1 cellular context compared by ENCODE assay signal in the genomic region with DNA sequence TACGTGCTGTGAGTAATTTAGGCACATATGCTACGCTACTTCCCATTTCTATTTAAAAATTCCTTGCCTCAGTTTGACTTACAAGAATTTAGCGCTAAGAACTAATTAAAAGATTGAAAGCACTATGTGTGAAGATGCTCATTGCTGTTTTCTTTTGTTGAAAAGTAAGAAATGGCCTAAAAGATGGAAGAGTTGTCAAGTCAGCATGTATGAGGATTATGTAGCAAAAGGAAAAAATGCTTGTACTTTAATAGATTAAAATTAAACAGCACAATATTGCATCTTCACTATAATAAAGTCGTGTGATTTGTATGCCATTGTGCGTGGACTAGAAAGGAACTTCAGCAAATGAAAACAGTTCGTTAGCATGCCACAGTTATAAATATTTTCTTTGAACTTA.
TF ChIP-seq lines count a peak whose summit lies in the region.

No MANE protein-coding gene starts in this region.

TF ChIP-seq in K562, 482 proteins besides CTCF, POLR2A, EP300 and RAD21:
- TF ChIP-seq HMGN3 (IDR thresholded peaks at IDR 0.05; ENCODE audit: borderline replicate concordance, extremely low read depth, insufficient read length, low read depth, low read length), result no peak
- TF ChIP-seq C11orf30 (IDR thresholded peaks at IDR 0.05; ENCODE audit: low read depth), result peak; percentile 63
- no peak for TF ChIP-seq TFAM (CRISPR knock-in tag; conservative IDR thresholded peaks at IDR 0.05)
- TF ChIP-seq MAFG (tag; conservative IDR thresholded peaks at IDR 0.05), result peak; percentile 36; the same call in 1 of the 2 replicates
- no peak for TF ChIP-seq SMARCB1 (IDR thresholded peaks at IDR 0.05; ENCODE audit: insufficient read length, low read depth)
- TF ChIP-seq SRSF3 (IDR thresholded peaks at IDR 0.05; ENCODE audit: insufficient read depth, low read length), result no peak
- TF ChIP-seq SNIP1 (IDR thresholded peaks at IDR 0.05; ENCODE audit: low read depth), result no peak
- TF ChIP-seq ZNF316 (IDR thresholded peaks at IDR 0.05), result peak; percentile 76
- TF ChIP-seq ZFP30 (CRISPR knock-in tag; IDR thresholded peaks at IDR 0.05; ENCODE audit: borderline replicate concordance), result no peak
- TF ChIP-seq RBM25 (IDR thresholded peaks at IDR 0.05; ENCODE audit: low read depth, low read length, severe bottlenecking), result no peak
